17 cellular contexts compared by ENCODE assay signal in the genomic region with DNA sequence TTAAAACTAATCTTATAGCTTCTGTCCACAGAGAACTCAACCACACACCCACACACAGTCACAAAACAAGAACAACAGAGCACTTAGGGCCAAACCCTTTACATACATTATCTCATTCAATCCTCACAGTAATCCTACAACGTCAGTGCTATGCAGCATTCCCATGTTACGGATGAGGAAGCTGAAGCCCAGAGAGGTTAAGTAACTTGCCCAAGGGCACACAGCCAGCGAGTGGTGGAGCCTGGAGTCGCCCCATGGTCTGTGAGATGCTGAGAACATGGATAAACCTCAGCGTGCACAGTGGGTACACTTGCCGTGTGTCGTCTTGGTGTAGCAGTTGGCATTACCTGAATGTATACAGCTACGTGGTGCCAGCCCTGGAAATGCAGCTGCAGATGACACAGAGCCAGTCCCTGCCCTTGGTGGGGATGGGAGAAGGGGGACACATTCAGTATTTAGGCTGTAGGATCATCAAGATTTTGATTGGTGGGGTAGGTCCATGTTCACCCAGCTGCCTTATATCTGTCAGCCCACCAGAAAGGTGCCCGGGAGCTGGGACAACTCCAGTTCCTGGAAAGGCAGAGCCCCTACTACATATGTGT.
"Had no signal": no experiment of that assay in that cellular context is flagged by ENCODE, and none has a peak within 500 bp of the region (broad histone marks: within the 10 kb centered on the region; RNA-seq: fewer than 3 reads in every experiment).

No MANE protein-coding gene starts in this region.

- H3K27me3 ChIP-seq: colonic mucosa, right atrium auricular region had no signal

- ATAC-seq: esophagus mucosa; left lung; naive thymus-derived CD8-positive, alpha-beta T cell; stimulated activated naive CD8-positive, alpha-beta T cell treated with anti-CD3 and anti-CD28 coated beads, Interleukin-15, Interleukin-2, amounts not matched to agents 100 U/mL and 50 U/mL, for 24 hours had no signal

- H3K4me1 Mint-ChIP-seq: activated CD4-positive, alpha-beta memory T cell treated with anti-CD3 and anti-CD28 coated beads, Interleukin-2, amount 10 ng/mL, durations not matched to agents 7 days and 5 days; naive thymus-derived CD8-positive, alpha-beta T cell had no signal

- H3K36me3 Mint-ChIP-seq: naive thymus-derived CD8-positive, alpha-beta T cell had no signal

- H3K27ac Mint-ChIP-seq: activated CD4-positive, alpha-beta memory T cell treated with anti-CD3 and anti-CD28 coated beads, Interleukin-2, amount 10 ng/mL, durations not matched to agents 7 days and 5 days; activated T-cell treated with anti-CD3 and anti-CD28 coated beads, Interleukin-2, amount 50 U/mL, for 24 hours; naive thymus-derived CD8-positive, alpha-beta T cell; progenitor cell of endocrine pancreas had no signal

- H3K9me3 ChIP-seq: colonic mucosa, left lung, right atrium auricular region had no signal

- H3K9me3 Mint-ChIP-seq: activated CD4-positive, alpha-beta memory T cell treated with anti-CD3 and anti-CD28 coated beads, Interleukin-2, amount 10 ng/mL, durations not matched to agents 7 days and 5 days; activated T-cell treated with anti-CD3 and anti-CD28 coated beads, Interleukin-2, amount 50 U/mL, for 24 hours; naive thymus-derived CD8-positive, alpha-beta T cell had no signal

- DNase-seq: activated CD4-positive, alpha-beta memory T cell treated with anti-CD3 and anti-CD28 coated beads, Interleukin-2, amount 10 ng/mL, durations not matched to agents 7 days and 5 days; activated naive CD4-positive, alpha-beta T cell treated with anti-CD3 and anti-CD28 coated beads, Interleukin-2, amount 50 U/mL, for 16 hours; activated T-cell treated with anti-CD3 and anti-CD28 coated beads, Interleukin-2, amount 50 U/mL, for 24 hours; caudate nucleus; colonic mucosa; islet precursor cell; mammary epithelial cell; nucleus accumbens; small intestine; stimulated activated naive CD8-positive, alpha-beta T cell treated with anti-CD3 and anti-CD28 coated beads, Interleukin-15, Interleukin-2, amounts not matched to agents 100 U/mL and 50 U/mL, for 24 hours; T-helper 9 cell; trophoblast cell had no signal

- H3K27ac ChIP-seq: colonic mucosa, right atrium auricular region had no signal

- H3K4me3 ChIP-seq: colonic mucosa, left lung, right atrium auricular region had no signal

- H3K36me3 ChIP-seq: colonic mucosa, left lung, right atrium auricular region had no signal

- H3K4me1 ChIP-seq: colonic mucosa, right atrium auricular region had no signal

- FAIRE-seq: small intestine had no signal

- H3K4me3 Mint-ChIP-seq: activated CD4-positive, alpha-beta memory T cell treated with anti-CD3 and anti-CD28 coated beads, Interleukin-2, amount 10 ng/mL, durations not matched to agents 7 days and 5 days; activated T-cell treated with anti-CD3 and anti-CD28 coated beads, Interleukin-2, amount 50 U/mL, for 24 hours; naive thymus-derived CD8-positive, alpha-beta T cell had no signal
